2 cellular contexts compared by ENCODE assay signal in genomic region chr4:4391866-4392265, GRCh38.
TF ChIP-seq lines count a peak whose summit lies in the region.

No MANE protein-coding gene starts in this region.

TF ChIP-seq in HepG2, 621 proteins besides CTCF, POLR2A, EP300 and RAD21:
- no peak for TF ChIP-seq ZNF670 (CRISPR knock-in tag; IDR thresholded peaks at IDR 0.05; ENCODE audit: borderline replicate concordance)
- TF ChIP-seq, protein P1, sequence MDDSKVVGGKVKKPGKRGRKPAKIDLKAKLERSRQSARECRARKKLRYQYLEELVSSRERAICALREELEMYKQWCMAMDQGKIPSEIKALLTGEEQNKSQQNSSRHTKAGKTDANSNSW (CRISPR knock-in tag; IDR thresholded peaks at IDR 0.05; ENCODE audit: borderline replicate concordance): no peak
- TF ChIP-seq ZBTB2 (CRISPR knock-in tag; IDR thresholded peaks at IDR 0.05; ENCODE audit: low read depth): no peak
- peak; percentile 79 for TF ChIP-seq ZNF629 (CRISPR knock-in tag; conservative IDR thresholded peaks at IDR 0.05)

TF ChIP-seq in H1, 55 proteins besides CTCF, POLR2A, EP300 and RAD21:
- TF ChIP-seq KDM1A (IDR thresholded peaks at IDR 0.05; ENCODE audit: borderline replicate concordance, low read length) (peak; percentile 44; the same call in 1 of the 2 replicates), EGR1 (IDR thresholded peaks at IDR 0.05; ENCODE audit: borderline replicate concordance, low read depth, low read length) (no peak), NRF1 (IDR thresholded peaks at IDR 0.05; ENCODE audit: low read depth, low read length) (no peak)
